In genomic region chr5:17743580-17744435, GRCh38 we compare ENCODE assay signal across 18 cellular contexts.
DNase-seq lines count a peak whose midpoint lies in the region; ATAC-seq, FAIRE-seq and TF ChIP-seq lines count a peak whose summit lies in the region.
"Had no signal": no experiment of that assay in that cellular context is flagged by ENCODE, and none has a peak within 500 bp of the region (broad histone marks: within the 10 kb centered on the region; RNA-seq: fewer than 3 reads in every experiment).

No MANE protein-coding gene starts in this region.

- FAIRE-seq in HepG2 (lab: Jason Lieb, UNC): no peak

- H3K4me3 Mint-ChIP-seq in immature natural killer cell: no peak overlapping the region
- H3K4me3 Mint-ChIP-seq: CD8-positive, alpha-beta memory T cell; WTC11 had no signal

- H3K27ac ChIP-seq in ACC112 (ENCODE audit: low read depth, low read length) (peak overlapping the region; percentile 94), PC-3 (ENCODE audit: low read length) (no peak overlapping the region), neuronal stem cell (replicated peaks; ENCODE audit: low read length) (no peak overlapping the region), HepG2 (ENCODE audit: extremely low read length, insufficient read depth, low read length) (no peak overlapping the region)
- H3K27ac ChIP-seq: gastroesophageal sphincter, right lobe of liver, suprapubic skin had no signal

- POLR2A ChIA-PET in PC-3 (lab: Charles Lee; ENCODE audit: unreplicated experiment): interaction anchor here (0.6 kb wide), 1 partner anchor 252 kb away, joined by 4 read pairs; no protein-coding TSS in a partner anchor
- POLR2A ChIA-PET in HepG2 (lab: Yijun Ruan, JAX): no interaction called here

- no peak overlapping the region for H2BK5ac ChIP-seq in neuronal stem cell (ENCODE audit: low read length)

- no peaks in the 10 kb centered on the region for H3K79me1 ChIP-seq in neuronal stem cell (ENCODE audit: low read depth, low read length)

- H3K79me2 ChIP-seq in ACC112 (ENCODE audit: control insufficient read depth, insufficient read depth, low read length, unreplicated experiment) (peaks cover 2% of the 10 kb centered on the region), PC-3 (ENCODE audit: low read length) (no peaks in the 10 kb centered on the region), HepG2 (ENCODE audit: insufficient read depth, low read length) (no peaks in the 10 kb centered on the region)

- intact Hi-C loops in PC-3 (cut with micrococcal nuclease) (no loop called here), HepG2 (cut with micrococcal nuclease; ENCODE audit: unreplicated experiment) (no loop called here)

- no peak for TF ChIP-seq RAD21 in HepG2 (CRISPR knock-in tag; IDR thresholded peaks at IDR 0.05)

- CTCF ChIA-PET in PC-3 (lab: Charles Lee) (no interaction called here), HepG2 (lab: Yijun Ruan, JAX; ENCODE audit: low intra/inter-chr PET ratio, low total read pairs) (no interaction called here)

- no peak for TF ChIP-seq CTCF in PC-3 (conservative IDR thresholded peaks at IDR 0.05; ENCODE audit: low read depth, low read length)
- TF ChIP-seq CTCF in epithelial cell of esophagus (IDR thresholded peaks at IDR 0.05; ENCODE audit: insufficient read depth, low read depth, low read length, missing control alignments): no peak
- no peak for TF ChIP-seq CTCF in HepG2 (CRISPR knock-in tag; IDR thresholded peaks at IDR 0.05)

- peak overlapping the region; percentile 69 for H2AFZ ChIP-seq in ACC112 (ENCODE audit: low read length, unreplicated experiment)
- H2AFZ ChIP-seq in PC-3 (ENCODE audit: low read length): peak overlapping the region; percentile 53; the same call in 1 of the 2 replicates
- H2AFZ ChIP-seq in neuronal stem cell (ENCODE audit: low read length): peak overlapping the region; percentile 73
- H2AFZ ChIP-seq in HepG2 (ENCODE audit: low read length): no peak overlapping the region

- H2BK12ac ChIP-seq in neuronal stem cell (ENCODE audit: low read length): no peak overlapping the region

- H4K91ac ChIP-seq in neuronal stem cell (ENCODE audit: low read depth, low read length, poor library complexity): no peak overlapping the region

- H3K14ac ChIP-seq in neuronal stem cell (ENCODE audit: low read length): no peak overlapping the region

- H3K27me3 ChIP-seq in ACC112 (ENCODE audit: insufficient read depth, low read length) (no peaks in the 10 kb centered on the region), PC-3 (ENCODE audit: low read length) (no peaks in the 10 kb centered on the region), neuronal stem cell (ENCODE audit: control insufficient read depth in 3 of 3, insufficient read depth in 3 of 3, low read depth in 1 of 3, low read length in 3 of 3) (no peaks in the 10 kb centered on the region), HepG2 (ENCODE audit: control insufficient read depth in 1 of 2, insufficient read depth in 2 of 2, low read length in 2 of 2) (no peaks in the 10 kb centered on the region; a peak in 1 of 5 replicates)
- H3K27me3 ChIP-seq: gastroesophageal sphincter, right lobe of liver, suprapubic skin had no signal

- H3K4me2 ChIP-seq in PC-3 (ENCODE audit: low read length): peak overlapping the region; percentile 36
- H3K4me2 ChIP-seq in neuronal stem cell (ENCODE audit: insufficient read depth, low read length, poor library complexity, severe bottlenecking): no peak overlapping the region
- no peak overlapping the region for H3K4me2 ChIP-seq in HepG2 (ENCODE audit: low read depth, low read length)

- no peak overlapping the region for H3K4ac ChIP-seq in neuronal stem cell (ENCODE audit: low read length)

- BruUV-seq in PC-3 (replicated peaks; lab: Mats Ljungman, UMichigan) (no TSS peak), HepG2 (replicated peaks; lab: Mats Ljungman, UMichigan) (no TSS peak)

- H3K9me3 ChIP-seq in PC-3 (ENCODE audit: low read length) (no peaks in the 10 kb centered on the region), neuronal stem cell (replicated peaks in 1 of 2; ENCODE audit: control insufficient read depth in 2 of 2, insufficient read depth in 1 of 2, low read depth in 1 of 2, low read length in 2 of 2) (no peaks in the 10 kb centered on the region), HepG2 (ENCODE audit: low read length) (peaks cover 89% of the 10 kb centered on the region)
- H3K9me3 ChIP-seq: gastroesophageal sphincter, right lobe of liver, suprapubic skin had no signal

- no peak overlapping the region for H3K27ac Mint-ChIP-seq in immature natural killer cell
- H3K27ac Mint-ChIP-seq: WTC11 had no signal

- no CpG with 5 or more reads among the region's 8 CpGs for WGBS in neuronal stem cell (ENCODE audit: extremely low coverage in 2 of 2, insufficient read length in 2 of 2, insufficient replicate concordance in 1 of 2), 2 donors
- WGBS in HepG2 (ENCODE audit: low lambda C conversion rate): 14% methylated on average over 8 of the region's 8 CpGs

- H3K9me3 Mint-ChIP-seq in immature natural killer cell: peaks cover 13 to 41% (median 17%) of the 10 kb centered on the region in 6 donors

- TF ChIP-seq POLR2A in HepG2 (IDR thresholded peaks at IDR 0.05; ENCODE audit: insufficient read depth in 1 of 2, low read depth in 2 of 2, low read length in 2 of 2): no peak

- peaks cover 3% of the 10 kb centered on the region for H3K4me1 ChIP-seq in ACC112 (ENCODE audit: control insufficient read depth, insufficient read depth, low read length, unreplicated experiment)
- 0 out of 2 replicates have a peak, but pooled peaks cover 7% of the 10 kb centered on the region for H3K4me1 ChIP-seq in PC-3 (ENCODE audit: insufficient read depth, low read length)
- no peaks in the 10 kb centered on the region for H3K4me1 ChIP-seq in neuronal stem cell (ENCODE audit: control insufficient read depth in 2 of 2, insufficient read depth in 1 of 2, low read depth in 1 of 2, low read length in 2 of 2)
- no peaks in the 10 kb centered on the region for H3K4me1 ChIP-seq in HepG2 (ENCODE audit: insufficient read depth, low read length)
- H3K4me1 ChIP-seq: gastroesophageal sphincter, right lobe of liver, suprapubic skin had no signal

- H3K4me3 ChIP-seq in ACC112 (ENCODE audit: low read depth, low read length) (peak overlapping the region; percentile 79), PC-3 (ENCODE audit: low read length) (no peak overlapping the region), epithelial cell of esophagus (ENCODE audit: low read length) (peak overlapping the region; percentile 5), neuronal stem cell (ENCODE audit: low read length in 2 of 2) (no peak overlapping the region), HepG2 (replicated peaks in 1 of 3; ENCODE audit: insufficient read depth in 1 of 3, low read depth in 2 of 3, low read length in 3 of 3) (no peak overlapping the region)
- H3K4me3 ChIP-seq: gastroesophageal sphincter, right lobe of liver, suprapubic skin had no signal

- H4K20me1 ChIP-seq in PC-3 (ENCODE audit: low read length): no peaks in the 10 kb centered on the region
- H4K20me1 ChIP-seq in HepG2 (ENCODE audit: insufficient read depth, low read length): no peaks in the 10 kb centered on the region

- no peak overlapping the region for H2AK5ac ChIP-seq in neuronal stem cell (ENCODE audit: low read depth, low read length)

- DNase-seq in PC-3: peak; percentile 60
- DNase-seq in epithelial cell of esophagus (ENCODE audit: low read depth): peak; percentile 67
- no peak for DNase-seq in neuronal stem cell (ENCODE audit: low spot score)
- DNase-seq in immature natural killer cell: no peak
- no peak for DNase-seq in HepG2 (ENCODE audit: low spot score)
- DNase-seq in pons (ENCODE audit: low spot score): no peak
- DNase-seq: activated CD8-positive, alpha-beta memory T cell treated with anti-CD3 and anti-CD28 coated beads for 24 hours; aorta; CD8-positive, alpha-beta memory T cell; NCI-H2029 treated with DMSO at 0.1 percent for 48 hours; NCI-H69; right lobe of liver; stimulated activated CD4-positive, alpha-beta T cell treated with anti-CD3 and anti-CD28 coated beads, Interleukin-2, amount 100 ng/mL, for 48 hours had no signal

- H2BK120ac ChIP-seq in neuronal stem cell (ENCODE audit: low read depth, low read length): no peak overlapping the region

- ATAC-seq in PC-3 (peak; percentile 65), HepG2 (no peak), HG03521 (IDR thresholded peaks at IDR 0.05; ENCODE audit: unreplicated experiment) (no peak)
- ATAC-seq: gastroesophageal sphincter, right lobe of liver, WTC11 had no signal

- H3K18ac ChIP-seq in neuronal stem cell (ENCODE audit: low read length): no peak overlapping the region

- H4K8ac ChIP-seq in neuronal stem cell (ENCODE audit: low read depth, low read length): no peak overlapping the region

- no peak for TF ChIP-seq EP300 in HepG2 (IDR thresholded peaks at IDR 0.05; ENCODE audit: low read depth in 2 of 2, low read length in 2 of 2)
- no peak for TF ChIP-seq EP300 in HepG2 (CRISPR knock-in tag; IDR thresholded peaks at IDR 0.05; ENCODE audit: borderline replicate concordance)

- no peak overlapping the region for H2BK15ac ChIP-seq in neuronal stem cell (ENCODE audit: low read length)

- H3K36me3 Mint-ChIP-seq in immature natural killer cell: no peaks in the 10 kb centered on the region
- H3K36me3 Mint-ChIP-seq: CD8-positive, alpha-beta memory T cell; WTC11 had no signal

- H3K9ac ChIP-seq in PC-3 (ENCODE audit: low read length): no peak overlapping the region
- H3K9ac ChIP-seq in neuronal stem cell (ENCODE audit: low read depth, low read length, poor library complexity): no peak overlapping the region
- no peak overlapping the region for H3K9ac ChIP-seq in HepG2 (ENCODE audit: insufficient read depth, low read depth, low read length)

- H3K9me2 ChIP-seq in PC-3 (replicated peaks; ENCODE audit: low read length): no peaks in the 10 kb centered on the region

- no peaks in the 10 kb centered on the region for H3F3A ChIP-seq in PC-3 (ENCODE audit: low read length, unreplicated experiment)

- no peak overlapping the region for H3K23ac ChIP-seq in neuronal stem cell (ENCODE audit: low read depth, low read length, poor library complexity)

- no peaks in the 10 kb centered on the region for H3K36me3 ChIP-seq in ACC112 (ENCODE audit: insufficient read depth, low read length)
- no peaks in the 10 kb centered on the region for H3K36me3 ChIP-seq in PC-3 (ENCODE audit: low read depth, low read length)
- H3K36me3 ChIP-seq in neuronal stem cell (replicated peaks in 1 of 2; ENCODE audit: control insufficient read depth in 2 of 2, insufficient read depth in 2 of 2, low read length in 2 of 2): peaks cover 0 to 2% of the 10 kb centered on the region in 2 donors
- H3K36me3 ChIP-seq in HepG2 (replicated peaks in 1 of 2; ENCODE audit: control insufficient read depth in 1 of 2, insufficient read depth in 2 of 2, low read length in 2 of 2): no peaks in the 10 kb centered on the region
- H3K36me3 ChIP-seq: gastroesophageal sphincter, right lobe of liver, suprapubic skin had no signal

- H3K27me3 Mint-ChIP-seq in immature natural killer cell (ENCODE audit: low read depth in 3 of 3): no peaks in the 10 kb centered on the region
- H3K27me3 Mint-ChIP-seq: CD8-positive, alpha-beta memory T cell had no signal

- no peaks in the 10 kb centered on the region for H3K4me1 Mint-ChIP-seq in immature natural killer cell
- H3K4me1 Mint-ChIP-seq: CD8-positive, alpha-beta memory T cell had no signal

- in situ Hi-C loops in HepG2 (cut with HindIII; ENCODE audit: extremely low pct_ligation_motif_present, low pct_unique_long_range_greater_than_20kb): no loop called here

TF ChIP-seq in HepG2, 621 proteins besides CTCF, POLR2A, EP300 and RAD21 (continues in another document):
- no peak for TF ChIP-seq ZSCAN22 (CRISPR knock-in tag; IDR thresholded peaks at IDR 0.05)

Comparison
In these comparisons a context has a peak if more than half of its experiments do, and no peak if none do; other contexts are left out.
1. H3K4me3 ChIP-seq: peak in ACC112 (single experiment) and epithelial cell of esophagus (single experiment); none in PC-3 (single experiment), neuronal stem cell (0 of 2) and HepG2 (0 of 3).
2. DNase-seq: peak in PC-3 (single experiment) and epithelial cell of esophagus (single experiment); none in neuronal stem cell (single experiment), immature natural killer cell (0 of 3), HepG2 (single experiment) and pons (single experiment).